1 cellular context compared by ENCODE assay signal in the genomic region with DNA sequence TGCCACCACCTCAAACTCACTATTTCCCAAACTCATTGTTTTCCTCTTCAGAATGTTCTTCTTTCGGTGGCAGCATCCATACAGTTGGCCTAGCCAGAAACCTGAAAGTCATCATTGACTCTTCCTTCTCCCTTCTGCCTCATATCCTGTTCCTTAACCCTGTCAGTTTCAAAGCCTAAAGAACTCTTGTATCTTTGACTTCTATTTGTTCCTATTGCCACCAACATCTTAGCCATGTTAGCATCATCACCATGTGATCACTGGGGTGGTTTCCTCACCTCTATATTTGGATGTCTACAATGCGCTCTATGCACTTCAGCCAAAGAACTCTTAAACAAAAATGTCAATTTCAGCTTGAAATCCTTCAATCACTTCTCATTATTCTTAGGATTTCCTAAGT.
TF ChIP-seq lines count a peak whose summit lies in the region.

No MANE protein-coding gene starts in this region.

TF ChIP-seq in HCT116, 20 proteins besides CTCF, POLR2A, EP300 and RAD21 (continued from another document):
- no peak for TF ChIP-seq FOSL1 (IDR thresholded peaks at IDR 0.05; ENCODE audit: low read depth)
- TF ChIP-seq SIN3A (IDR thresholded peaks at IDR 0.05; ENCODE audit: low read depth) = no peak
- no peak for TF ChIP-seq EZH2phosphoT487 (IDR thresholded peaks at IDR 0.05; ENCODE audit: borderline replicate concordance)
- TF ChIP-seq, protein P1, sequence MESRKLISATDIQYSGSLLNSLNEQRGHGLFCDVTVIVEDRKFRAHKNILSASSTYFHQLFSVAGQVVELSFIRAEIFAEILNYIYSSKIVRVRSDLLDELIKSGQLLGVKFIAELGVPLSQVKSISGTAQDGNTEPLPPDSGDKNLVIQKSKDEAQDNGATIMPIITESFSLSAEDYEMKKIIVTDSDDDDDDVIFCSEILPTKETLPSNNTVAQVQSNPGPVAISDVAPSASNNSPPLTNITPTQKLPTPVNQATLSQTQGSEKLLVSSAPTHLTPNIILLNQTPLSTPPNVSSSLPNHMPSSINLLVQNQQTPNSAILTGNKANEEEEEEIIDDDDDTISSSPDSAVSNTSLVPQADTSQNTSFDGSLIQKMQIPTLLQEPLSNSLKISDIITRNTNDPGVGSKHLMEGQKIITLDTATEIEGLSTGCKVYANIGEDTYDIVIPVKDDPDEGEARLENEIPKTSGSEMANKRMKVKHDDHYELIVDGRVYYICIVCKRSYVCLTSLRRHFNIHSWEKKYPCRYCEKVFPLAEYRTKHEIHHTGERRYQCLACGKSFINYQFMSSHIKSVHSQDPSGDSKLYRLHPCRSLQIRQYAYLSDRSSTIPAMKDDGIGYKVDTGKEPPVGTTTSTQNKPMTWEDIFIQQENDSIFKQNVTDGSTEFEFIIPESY (IDR thresholded peaks at IDR 0.05; ENCODE audit: extremely low read depth, insufficient replicate concordance, low read length) = no peak
- TF ChIP-seq MAX (IDR thresholded peaks at IDR 0.05) = no peak
- TF ChIP-seq CEBPB (IDR thresholded peaks at IDR 0.05; ENCODE audit: low read depth) = no peak
- TF ChIP-seq, protein P2, sequence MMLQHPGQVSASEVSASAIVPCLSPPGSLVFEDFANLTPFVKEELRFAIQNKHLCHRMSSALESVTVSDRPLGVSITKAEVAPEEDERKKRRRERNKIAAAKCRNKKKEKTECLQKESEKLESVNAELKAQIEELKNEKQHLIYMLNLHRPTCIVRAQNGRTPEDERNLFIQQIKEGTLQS (IDR thresholded peaks at IDR 0.05) = no peak
